1 cellular context compared by ENCODE assay signal in genomic region chr11:61131586-61131985, GRCh38.
TF ChIP-seq lines count a peak whose summit lies in the region.

No MANE protein-coding gene starts in this region.

TF ChIP-seq in GM12878, 131 proteins besides CTCF, POLR2A, EP300 and RAD21:
- TF ChIP-seq BCL3 (IDR thresholded peaks at IDR 0.05; ENCODE audit: borderline replicate concordance, insufficient read depth, low read depth, low read length, poor library complexity, severe bottlenecking) (peak; percentile 7), SIX5 (IDR thresholded peaks at IDR 0.05; ENCODE audit: low read depth, low read length, severe bottlenecking) (no peak)
